In genomic region chr1:174217787-174218574, GRCh38 we compare ENCODE assay signal across 8 cellular contexts. TPM values are rescaled to one million over a fixed set of nuclear protein-coding genes. Genes with fewer than 3 reads are reported as not detected.
DNase-seq lines count a peak whose midpoint lies in the region; ATAC-seq and TF ChIP-seq lines count a peak whose summit lies in the region.

No MANE protein-coding gene starts in this region.

- peaks cover 9 to 32% (median 17%) of the 10 kb centered on the region in 4 donors for H3K4me1 ChIP-seq in esophagus muscularis mucosa
- H3K4me1 ChIP-seq in neural progenitor cell: no peaks in the 10 kb centered on the region

- peaks cover 2% of the 10 kb centered on the region for H3K27me3 Mint-ChIP-seq in neural progenitor cell (ENCODE audit: insufficient read depth, low read depth)

- H4K20me1 ChIP-seq in neural progenitor cell (ENCODE audit: low read depth): no peaks in the 10 kb centered on the region

- no peak for TF ChIP-seq POLR2A in esophagus muscularis mucosa (IDR thresholded peaks at IDR 0.05; ENCODE audit: low read depth)

- no peaks in the 10 kb centered on the region for H3K4me1 Mint-ChIP-seq in neural progenitor cell

- no peak overlapping the region for H3K9ac ChIP-seq in neural progenitor cell

- DNase-seq in GDM1 (lab: John Stamatoyannopoulos, UW) (peak; percentile 1), HL-60 (ENCODE audit: low read depth in 1 of 2, low spot score in 1 of 2) (no peak), RPMI8226 (peak; percentile 54), esophagus muscularis mucosa (ENCODE audit: extremely low spot score) (no peak), neural progenitor cell (ENCODE audit: low spot score) (peak; percentile 46)
- no peak for DNase-seq in stimulated activated CD4-positive, alpha-beta T cell treated with anti-CD3 and anti-CD28 coated beads, Interleukin-1b, Interleukin-23, amount 100 ng/mL, for 48 hours

- H2AFZ ChIP-seq in neural progenitor cell (replicated peaks): no peak overlapping the region

- no peak overlapping the region for H3K4me3 Mint-ChIP-seq in neural progenitor cell

- no peak overlapping the region for H3K4me2 ChIP-seq in neural progenitor cell

- TF ChIP-seq EP300 in esophagus muscularis mucosa (IDR thresholded peaks at IDR 0.05): no peak

- ATAC-seq in GM19455 (IDR thresholded peaks at IDR 0.05; ENCODE audit: unreplicated experiment): no peak

- peaks cover 7% of the 10 kb centered on the region for H3F3A ChIP-seq in neural progenitor cell (ENCODE audit: low read depth)

- H3K9me3 ChIP-seq in esophagus muscularis mucosa (no peaks in the 10 kb centered on the region), neural progenitor cell (ENCODE audit: low read depth) (no peaks in the 10 kb centered on the region)

- H3K4me3 ChIP-seq in HL-60 (replicated peaks; ENCODE audit: insufficient read depth, low read length): no peak overlapping the region
- H3K4me3 ChIP-seq in esophagus muscularis mucosa: peak overlapping the region in 1 of 4 donors; percentile 13
- no peak overlapping the region for H3K4me3 ChIP-seq in neural progenitor cell

- no peaks in the 10 kb centered on the region for H3K79me2 ChIP-seq in neural progenitor cell (ENCODE audit: low read depth)

- peaks cover 0 to 14% (median 0%) of the 10 kb centered on the region in 4 donors for H3K36me3 ChIP-seq in esophagus muscularis mucosa
- no peaks in the 10 kb centered on the region for H3K36me3 ChIP-seq in neural progenitor cell

- intact Hi-C loops in esophagus muscularis mucosa (cut with DNase I): loop anchor here (5.0 kb wide), 1 partner anchor 56 kb away; no protein-coding TSS in a partner anchor

- TF ChIP-seq CTCF in 22Rv1 (IDR thresholded peaks at IDR 0.05): peak; percentile 96
- TF ChIP-seq CTCF in HL-60 (IDR thresholded peaks at IDR 0.05; ENCODE audit: insufficient read depth, low read length): peak; percentile 48
- TF ChIP-seq CTCF in esophagus muscularis mucosa (IDR thresholded peaks at IDR 0.05): peak; percentile 71 to 82 (median 76)
- TF ChIP-seq CTCF in neural progenitor cell (IDR thresholded peaks at IDR 0.05): peak; percentile 78

- 33% methylated on average over 4 of the region's 4 CpGs for WGBS in esophagus muscularis mucosa

- H3K36me3 Mint-ChIP-seq in neural progenitor cell: peaks cover 7% of the 10 kb centered on the region

- H3K27ac ChIP-seq in 22Rv1 (no peak overlapping the region), HL-60 (replicated peaks) (no peak overlapping the region), esophagus muscularis mucosa (replicated peaks in 1 of 4) (peak overlapping the region; percentile 33 to 41 (median 36)), neural progenitor cell (no peak overlapping the region)

- H3K9me3 Mint-ChIP-seq in neural progenitor cell: peaks cover 5% of the 10 kb centered on the region

- H3K27me3 ChIP-seq in HL-60 (ENCODE audit: insufficient read depth, poor library complexity, severe bottlenecking) (no peaks in the 10 kb centered on the region), esophagus muscularis mucosa (no peaks in the 10 kb centered on the region), neural progenitor cell (no peaks in the 10 kb centered on the region)

- H3K27ac Mint-ChIP-seq in neural progenitor cell: no peak overlapping the region

RNA-seq across cellular contexts. Expression of gene RABGAP1L, which starts 58.7 kb away (rescaled TPM):
- total RNA-seq in esophagus muscularis mucosa: 100 to 1,000 TPM in 1 of 4 donors, 10 to 100 TPM in 3; 39.3 to 101 (median 63.7) TPM
- total RNA-seq in neural progenitor cell (ENCODE audit: low replicate concordance): 23.5 and 46.0 TPM in 2 replicates

Comparison
In these comparisons a context has a peak if more than half of its experiments do, and no peak if none do; other contexts are left out.
1. H3K27ac ChIP-seq: peak in esophagus muscularis mucosa (4 of 4); none in 22Rv1 (single experiment), HL-60 (single experiment) and neural progenitor cell (single experiment).
2. DNase-seq: peak in GDM1 (single experiment), RPMI8226 (single experiment) and neural progenitor cell (single experiment); none in HL-60 (0 of 2), esophagus muscularis mucosa (single experiment) and stimulated activated CD4-positive, alpha-beta T cell treated with anti-CD3 and anti-CD28 coated beads, Interleukin-1b, Interleukin-23, amount 100 ng/mL, for 48 hours (single experiment).
3. Peak in every context shown above with its lines, with median percentiles within 50 percentile points of each other: CTCF ChIP-seq.